18 cellular contexts compared by ENCODE assay signal in genomic region chr3:56811545-56812202, GRCh38.
DNase-seq lines count a peak whose midpoint lies in the region; ATAC-seq and TF ChIP-seq lines count a peak whose summit lies in the region.
"Had no signal": no experiment of that assay in that cellular context is flagged by ENCODE, and none has a peak within 500 bp of the region (broad histone marks: within the 10 kb centered on the region; RNA-seq: fewer than 3 reads in every experiment).

No MANE protein-coding gene starts in this region.

- DNase-seq in DMS 273 (lab: John Stamatoyannopoulos, UW; ENCODE audit: unreplicated experiment) = peak; percentile 69
- no peak for DNase-seq in DMS 273 treated with DMSO at 0.1 percent for 48 hours (lab: John Stamatoyannopoulos, UW)
- no peak for DNase-seq in DND-41
- no peak for DNase-seq in activated naive CD8-positive, alpha-beta T cell treated with anti-CD3 and anti-CD28 coated beads, Interleukin-2, amount 50 U/mL, for 24 hours
- no peak for DNase-seq in NCI-H2081 treated with DMSO at 0.1 percent for 48 hours (lab: John Stamatoyannopoulos, UW)
- DNase-seq: activated gamma-delta T cell treated with Interleukin-2 at 50 U/mL for 16 hours, dermis blood vessel endothelial cell, heart left ventricle, NCI-H1092 treated with DMSO at 0.1 percent for 48 hours had no signal

- no peak overlapping the region for H3K4me3 Mint-ChIP-seq in activated naive CD8-positive, alpha-beta T cell treated with anti-CD3 and anti-CD28 coated beads, Interleukin-2, amount 50 U/mL, for 24 hours
- H3K4me3 Mint-ChIP-seq in nephron = peak overlapping the region in 1 of 3 experiments; percentile 17
- H3K4me3 Mint-ChIP-seq: natural killer cell treated with Interleukin-12 subunit alpha and Interleukin-12 subunit beta and Interleukin-15 and Interleukin-18, amount 100 ng/mL, for 72 hours had no signal

- H3K79me2 ChIP-seq in DND-41 (ENCODE audit: insufficient read depth, low read length) = peaks cover 50% of the 10 kb centered on the region

- H3K9me3 ChIP-seq in DND-41 (ENCODE audit: insufficient read depth, low read length, severe bottlenecking) = no peaks in the 10 kb centered on the region
- H3K9me3 ChIP-seq: BLaER1, esophagus muscularis mucosa, heart left ventricle, thyroid gland had no signal

- H3K36me3 Mint-ChIP-seq in activated naive CD8-positive, alpha-beta T cell treated with anti-CD3 and anti-CD28 coated beads, Interleukin-2, amount 50 U/mL, for 24 hours (ENCODE audit: low read depth) = no peaks in the 10 kb centered on the region
- no peaks in the 10 kb centered on the region for H3K36me3 Mint-ChIP-seq in nephron (ENCODE audit: low read depth)
- H3K36me3 Mint-ChIP-seq: natural killer cell treated with Interleukin-12 subunit alpha and Interleukin-12 subunit beta and Interleukin-15 and Interleukin-18, amount 100 ng/mL, for 72 hours had no signal

- ATAC-seq in DND-41 (ENCODE audit: insufficient read depth, low read depth) = peak; percentile 33; the same call in 1 of the 3 replicates
- peak; percentile 45 for ATAC-seq in activated naive CD8-positive, alpha-beta T cell treated with anti-CD3 and anti-CD28 coated beads, Interleukin-2, amount 50 U/mL, for 24 hours
- ATAC-seq in GM19324 (IDR thresholded peaks at IDR 0.05; ENCODE audit: low FRiP score, unreplicated experiment) = no peak
- ATAC-seq in GM21526 (IDR thresholded peaks at IDR 0.05; ENCODE audit: low FRiP score, unreplicated experiment) = no peak
- ATAC-seq: HCT116; heart left ventricle; K562; natural killer cell treated with Interleukin-12 subunit alpha and Interleukin-12 subunit beta and Interleukin-15 and Interleukin-18, amount 100 ng/mL, for 72 hours had no signal

- H3K27me3 Mint-ChIP-seq in activated naive CD8-positive, alpha-beta T cell treated with anti-CD3 and anti-CD28 coated beads, Interleukin-2, amount 50 U/mL, for 24 hours = no peaks in the 10 kb centered on the region
- H3K27me3 Mint-ChIP-seq in nephron (ENCODE audit: low read depth) = no peaks in the 10 kb centered on the region
- H3K27me3 Mint-ChIP-seq: natural killer cell treated with Interleukin-12 subunit alpha and Interleukin-12 subunit beta and Interleukin-15 and Interleukin-18, amount 100 ng/mL, for 72 hours had no signal

- H3K4me2 ChIP-seq in DND-41 (ENCODE audit: insufficient read depth, low read length) = peak overlapping the region; percentile 50; the same call in 1 of the 2 replicates
- H3K4me2 ChIP-seq: BLaER1 had no signal

- no peak overlapping the region for H2AFZ ChIP-seq in DND-41 (ENCODE audit: low read depth, low read length)

- no peak overlapping the region for H3K4me3 ChIP-seq in DND-41 (ENCODE audit: low read depth in 1 of 2, low read length in 2 of 2)
- H3K4me3 ChIP-seq: BLaER1, esophagus muscularis mucosa, heart left ventricle, K562, thyroid gland had no signal

- no peaks in the 10 kb centered on the region for H3K27me3 ChIP-seq in DND-41 (ENCODE audit: insufficient read depth, low read length, poor library complexity)
- H3K27me3 ChIP-seq: BLaER1, esophagus muscularis mucosa, heart left ventricle, thyroid gland had no signal

- peaks cover 51% of the 10 kb centered on the region for H3K4me1 ChIP-seq in DND-41 (ENCODE audit: insufficient read depth, low read length)

- peak overlapping the region; percentile 9 for H3K27ac Mint-ChIP-seq in activated naive CD8-positive, alpha-beta T cell treated with anti-CD3 and anti-CD28 coated beads, Interleukin-2, amount 50 U/mL, for 24 hours
- H3K27ac Mint-ChIP-seq in nephron = peak overlapping the region; percentile 66 to 85 (median 83)

- peak overlapping the region; percentile 51; the same call in 1 of the 2 replicates for H3K9ac ChIP-seq in DND-41 (ENCODE audit: low read depth, low read length)
- H3K9ac ChIP-seq: BLaER1 had no signal

- H3K4me1 Mint-ChIP-seq in activated naive CD8-positive, alpha-beta T cell treated with anti-CD3 and anti-CD28 coated beads, Interleukin-2, amount 50 U/mL, for 24 hours = peaks cover 45% of the 10 kb centered on the region
- H3K4me1 Mint-ChIP-seq in nephron = peaks cover 57% of the 10 kb centered on the region

- no peak for TF ChIP-seq CTCF in DND-41 (IDR thresholded peaks at IDR 0.05; ENCODE audit: borderline replicate concordance, extremely low read depth, low read length, poor library complexity, severe bottlenecking)
- no peak for TF ChIP-seq CTCF in nephron (IDR thresholded peaks at IDR 0.05; ENCODE audit: unreplicated experiment in 3 of 3)

- H4K20me1 ChIP-seq in DND-41 (ENCODE audit: insufficient read depth, low read length) = no peaks in the 10 kb centered on the region
- H4K20me1 ChIP-seq: BLaER1 had no signal

- H3K27ac ChIP-seq in DND-41 (ENCODE audit: low read length) = peak overlapping the region; percentile 78
- H3K27ac ChIP-seq: BLaER1, esophagus muscularis mucosa, heart left ventricle, thyroid gland had no signal

- H3K36me3 ChIP-seq in DND-41 (ENCODE audit: insufficient read depth, low read length) = no peaks in the 10 kb centered on the region
- H3K36me3 ChIP-seq: BLaER1, esophagus muscularis mucosa, heart left ventricle, thyroid gland had no signal

- no peaks in the 10 kb centered on the region for H3K9me3 Mint-ChIP-seq in activated naive CD8-positive, alpha-beta T cell treated with anti-CD3 and anti-CD28 coated beads, Interleukin-2, amount 50 U/mL, for 24 hours
- H3K9me3 Mint-ChIP-seq in nephron = no peaks in the 10 kb centered on the region
- H3K9me3 Mint-ChIP-seq: natural killer cell treated with Interleukin-12 subunit alpha and Interleukin-12 subunit beta and Interleukin-15 and Interleukin-18, amount 100 ng/mL, for 72 hours had no signal

Comparison
In these comparisons a context has a peak if more than half of its experiments do, and no peak if none do; other contexts are left out.
1. ATAC-seq: peak in DND-41 (single experiment) and activated naive CD8-positive, alpha-beta T cell treated with anti-CD3 and anti-CD28 coated beads, Interleukin-2, amount 50 U/mL, for 24 hours (single experiment); none in GM19324 (single experiment) and GM21526 (single experiment).